In the genomic region with DNA sequence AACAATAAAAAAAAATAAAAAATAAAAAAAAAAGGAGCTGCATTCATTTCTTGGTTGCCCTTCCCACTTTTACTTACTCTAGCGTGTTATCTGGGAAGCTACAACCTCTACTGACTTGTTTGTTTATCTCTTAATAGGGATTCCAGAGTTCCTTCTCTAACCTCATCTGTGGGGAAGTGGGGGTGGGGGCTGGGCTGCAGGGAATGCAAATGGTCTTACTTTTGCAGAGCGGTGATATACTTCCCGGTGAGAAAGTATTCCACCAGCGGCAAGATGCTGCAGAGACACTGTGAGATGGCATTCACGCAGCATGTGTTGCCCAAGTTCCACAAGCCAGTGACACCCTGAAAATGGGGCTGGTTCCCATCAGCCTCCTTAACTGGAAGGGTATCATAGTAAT, we compare ENCODE assay signal across 25 cellular contexts. TPM values are rescaled to one million over a fixed set of nuclear protein-coding genes. Genes with fewer than 3 reads are reported as not detected.
"Had no signal": no experiment of that assay in that cellular context is flagged by ENCODE, and none has a peak within 500 bp of the region (broad histone marks: within the 10 kb centered on the region; RNA-seq: fewer than 3 reads in every experiment).

No MANE protein-coding gene starts in this region.

- DNase-seq: activated CD4-positive, alpha-beta T cell treated with anti-CD3 and anti-CD28 coated beads, Interleukin-2, amount 10 ng/mL, durations not matched to agents 24 days and 14 days; activated CD4-positive, CD25-positive, alpha-beta regulatory T cell; activated CD8-positive, alpha-beta T cell treated with anti-CD3 and anti-CD28 coated beads for 36 hours; activated naive CD4-positive, alpha-beta T cell treated with Interleukin-2 at 50 U/mL for 16 hours; activated naive CD8-positive, alpha-beta T cell treated with anti-CD3 and anti-CD28 coated beads, Interleukin-2, amount 10 ng/mL, durations not matched to agents 7 days and 5 days; activated T-cell treated with anti-CD3 and anti-CD28 coated beads, Interleukin-2, amount 50 U/mL, for 24 hours; gastrocnemius medialis; head of caudate nucleus; left cardiac atrium; lower lobe of right lung; midbrain; nucleus accumbens; stimulated activated CD4-positive, alpha-beta T cell treated with anti-CD3 and anti-CD28 coated beads, Interleukin-12 subunit alpha, Interleukin-12 subunit beta, amount 100 ng/mL, for 4 hours; stimulated activated CD4-positive, alpha-beta T cell treated with anti-CD3 and anti-CD28 coated beads, Interleukin-1b, Interleukin-23, amount 100 ng/mL, for 48 hours; stimulated activated naive CD4-positive, alpha-beta T cell treated with Interleukin-2 at 50 U/mL for 16 hours; thyroid gland had no signal

- H3K27ac ChIP-seq: coronary artery, gastrocnemius medialis, lower lobe of right lung, thyroid gland had no signal

- H3K27me3 ChIP-seq: gastrocnemius medialis, thyroid gland had no signal

- H3K36me3 ChIP-seq: gastrocnemius medialis, lower lobe of right lung, thyroid gland had no signal

- FAIRE-seq: urothelium cell line had no signal

- H3K27me3 Mint-ChIP-seq: brain, progenitor cell of endocrine pancreas had no signal

- H3K4me1 ChIP-seq: gastrocnemius medialis, lower lobe of right lung had no signal

- H3K4me3 Mint-ChIP-seq: activated CD4-positive, alpha-beta T cell treated with anti-CD3 and anti-CD28 coated beads, Interleukin-2, amount 10 ng/mL, durations not matched to agents 24 days and 14 days; activated CD8-positive, alpha-beta T cell treated with anti-CD3 and anti-CD28 coated beads for 36 hours; activated naive CD8-positive, alpha-beta T cell treated with anti-CD3 and anti-CD28 coated beads, Interleukin-2, amount 10 ng/mL, durations not matched to agents 7 days and 5 days; activated T-cell treated with anti-CD3 and anti-CD28 coated beads, Interleukin-2, amount 50 U/mL, for 24 hours; brain; central memory CD8-positive, alpha-beta T cell; nephron had no signal

- H3K27ac Mint-ChIP-seq: activated CD4-positive, alpha-beta T cell treated with anti-CD3 and anti-CD28 coated beads, Interleukin-2, amount 10 ng/mL, durations not matched to agents 24 days and 14 days; activated CD8-positive, alpha-beta T cell treated with anti-CD3 and anti-CD28 coated beads for 36 hours; activated naive CD8-positive, alpha-beta T cell treated with anti-CD3 and anti-CD28 coated beads, Interleukin-2, amount 10 ng/mL, durations not matched to agents 7 days and 5 days; activated T-cell treated with anti-CD3 and anti-CD28 coated beads, Interleukin-2, amount 50 U/mL, for 24 hours; activated T-helper 2 cell treated with anti-CD3 and anti-CD28 coated beads, Interferon-gamma antibody, Interleukin-2, Interleukin-4, amounts not matched to agents 10 μg/mL and 5 μg/mL and 100 μg/mL, durations not matched to agents 14 hours and 24 hours and 36 hours; brain; nephron; progenitor cell of endocrine pancreas had no signal

- H3K36me3 Mint-ChIP-seq: activated naive CD8-positive, alpha-beta T cell treated with anti-CD3 and anti-CD28 coated beads, Interleukin-2, amount 10 ng/mL, durations not matched to agents 7 days and 5 days; brain had no signal

- H3K4me1 Mint-ChIP-seq: activated CD4-positive, alpha-beta T cell treated with anti-CD3 and anti-CD28 coated beads, Interleukin-2, amount 10 ng/mL, durations not matched to agents 24 days and 14 days; activated naive CD8-positive, alpha-beta T cell treated with anti-CD3 and anti-CD28 coated beads, Interleukin-2, amount 10 ng/mL, durations not matched to agents 7 days and 5 days; brain; central memory CD8-positive, alpha-beta T cell had no signal

- ATAC-seq: activated CD8-positive, alpha-beta T cell treated with anti-CD3 and anti-CD28 coated beads for 36 hours; gastrocnemius medialis; left cardiac atrium; lower lobe of right lung had no signal

- H3K4me3 ChIP-seq: coronary artery, gastrocnemius medialis, lower lobe of right lung, thyroid gland had no signal

- H3K9me3 ChIP-seq: gastrocnemius medialis, lower lobe of right lung, thyroid gland had no signal

RNA-seq across cellular contexts. Expression of a gene that starts 2.1 kb away (rescaled TPM):
- total RNA-seq: activated CD8-positive, alpha-beta T cell treated with anti-CD3 and anti-CD28 coated beads for 36 hours; activated T-helper 2 cell treated with anti-CD3 and anti-CD28 coated beads, Interferon-gamma antibody, Interleukin-2, Interleukin-4, amounts not matched to agents 10 μg/mL and 5 μg/mL and 100 μg/mL, durations not matched to agents 14 hours and 24 hours and 36 hours; lower lobe of right lung; subcutaneous adipose tissue had no signal
- polyA plus RNA-seq: esophagus had no signal
